In the genomic region with DNA sequence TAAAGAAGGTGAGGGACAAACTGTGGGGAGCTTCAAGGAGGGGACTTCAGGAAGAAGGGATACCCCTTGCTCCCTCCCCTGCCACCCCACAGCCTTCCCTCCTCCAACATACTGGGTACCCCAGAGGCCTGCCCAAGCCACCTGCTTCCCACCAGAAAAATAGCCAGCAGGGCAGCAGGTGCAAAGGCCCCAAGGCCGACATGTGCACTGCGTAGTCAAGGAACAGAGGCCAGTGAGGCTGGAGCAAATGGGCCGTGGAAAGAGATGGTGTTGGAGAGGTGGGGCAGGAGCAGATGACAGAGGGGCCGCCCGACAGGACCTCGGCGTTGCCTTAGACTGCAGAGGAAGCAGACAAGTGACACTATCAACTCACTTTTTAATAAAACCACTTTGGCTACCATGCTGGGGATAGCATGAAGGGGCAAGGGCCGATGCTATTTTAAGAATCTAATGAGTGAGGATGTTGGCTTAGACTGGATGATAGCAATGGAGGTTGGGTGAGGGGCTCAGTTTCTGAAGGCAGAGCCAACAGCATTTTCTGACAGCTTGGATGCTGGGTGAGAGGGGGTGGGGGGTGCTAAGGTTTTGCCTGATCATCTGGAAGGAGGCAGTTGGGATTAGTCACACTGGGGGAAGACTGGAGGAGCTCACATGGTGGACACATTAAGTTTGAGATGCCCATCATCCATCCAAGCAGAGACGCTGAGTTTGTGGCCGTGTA, we compare ENCODE assay signal across 1 cellular context.
TF ChIP-seq lines count a peak whose summit lies in the region.

No MANE protein-coding gene starts in this region.

TF ChIP-seq in HepG2, 621 proteins besides CTCF, POLR2A, EP300 and RAD21:
- 0 out of 2 replicates have a peak, but pooled peaks have one; percentile 16 for TF ChIP-seq WIZ (CRISPR knock-in tag; IDR thresholded peaks at IDR 0.05)
- no peak for TF ChIP-seq MEF2D (CRISPR knock-in tag; IDR thresholded peaks at IDR 0.05)
